In genomic region chr4:77905651-77906263, GRCh38 we compare ENCODE assay signal across 19 cellular contexts.
"Had no signal": no experiment of that assay in that cellular context is flagged by ENCODE, and none has a peak within 500 bp of the region (broad histone marks: within the 10 kb centered on the region; RNA-seq: fewer than 3 reads in every experiment).

No MANE protein-coding gene starts in this region.

- ATAC-seq: activated CD4-positive, CD25-positive, alpha-beta regulatory T cell treated with anti-CD3 and anti-CD28 coated beads, Interleukin-2, amount 50 U/mL, for 24 hours; activated T-cell treated with anti-CD3 and anti-CD28 coated beads, Interleukin-2, amount 50 U/mL, for 72 hours; naive thymus-derived CD4-positive, alpha-beta T cell had no signal

- H3K27me3 Mint-ChIP-seq: activated naive CD8-positive, alpha-beta T cell treated with anti-CD3 and anti-CD28 coated beads for 36 hours; naive thymus-derived CD4-positive, alpha-beta T cell had no signal

- H3K9me3 Mint-ChIP-seq: activated naive CD8-positive, alpha-beta T cell treated with anti-CD3 and anti-CD28 coated beads for 36 hours; activated T-cell treated with anti-CD3 and anti-CD28 coated beads, Interleukin-2, amount 50 U/mL, for 72 hours had no signal

- DNase-seq: activated gamma-delta T cell treated with Interleukin-2 at 50 U/mL for 16 hours; activated naive CD8-positive, alpha-beta T cell treated with anti-CD3 and anti-CD28 coated beads for 36 hours; activated T-cell treated with anti-CD3 and anti-CD28 coated beads, Interleukin-2, amount 50 U/mL, for 72 hours; amniotic stem cell; caudate nucleus; dorsolateral prefrontal cortex; foreskin melanocyte; hypothalamus; kidney; left ventricle myocardium inferior; naive thymus-derived CD4-positive, alpha-beta T cell; SJCRH30; stimulated activated CD4-positive, alpha-beta T cell treated with anti-CD3 and anti-CD28 coated beads, Interleukin-2, amount 100 ng/mL, for 24 hours; stomach; SW 1271; trophoblast cell had no signal

- H3K27ac Mint-ChIP-seq: activated naive CD8-positive, alpha-beta T cell treated with anti-CD3 and anti-CD28 coated beads for 36 hours; activated T-cell treated with anti-CD3 and anti-CD28 coated beads, Interleukin-2, amount 50 U/mL, for 72 hours had no signal

- H3K4me3 Mint-ChIP-seq: activated naive CD8-positive, alpha-beta T cell treated with anti-CD3 and anti-CD28 coated beads for 36 hours; activated T-cell treated with anti-CD3 and anti-CD28 coated beads, Interleukin-2, amount 50 U/mL, for 72 hours; naive thymus-derived CD4-positive, alpha-beta T cell had no signal

- FAIRE-seq: colon, kidney, TTC549 had no signal
